ENCODE assay signal across 2 cellular contexts in genomic region chr15:29053661-29054131, GRCh38.
TF ChIP-seq lines count a peak whose summit lies in the region.

No MANE protein-coding gene starts in this region.

TF ChIP-seq in IMR-90, 13 proteins besides CTCF, POLR2A, EP300 and RAD21:
- TF ChIP-seq FOS (IDR thresholded peaks at IDR 0.05; ENCODE audit: low read depth, low read length) (no peak), CHD1 (IDR thresholded peaks at IDR 0.05; ENCODE audit: low read depth, low read length) (no peak), MXI1 (IDR thresholded peaks at IDR 0.05; ENCODE audit: borderline replicate concordance, low read depth, low read length) (no peak), RCOR1 (IDR thresholded peaks at IDR 0.05; ENCODE audit: insufficient replicate concordance, low read length) (no peak), NFE2L2 (IDR thresholded peaks at IDR 0.05; ENCODE audit: low read depth, low read length) (no peak), MAZ (IDR thresholded peaks at IDR 0.05; ENCODE audit: borderline replicate concordance, low read depth, low read length) (no peak), BHLHE40 (IDR thresholded peaks at IDR 0.05; ENCODE audit: low read depth, low read length) (no peak), CEBPB (IDR thresholded peaks at IDR 0.05; ENCODE audit: low read depth, low read length) (no peak), MAFK (IDR thresholded peaks at IDR 0.05; ENCODE audit: low read depth, low read length) (no peak), SMC3 (IDR thresholded peaks at IDR 0.05; ENCODE audit: low read depth, low read length) (no peak), RFX5 (IDR thresholded peaks at IDR 0.05; ENCODE audit: low read depth, low read length) (no peak), ELK1 (IDR thresholded peaks at IDR 0.05; ENCODE audit: borderline replicate concordance, low read depth, low read length) (no peak)
TF ChIP-seq in IMR-90: peak in this region for 0.

TF ChIP-seq in K562, 482 proteins besides CTCF, POLR2A, EP300 and RAD21:
- TF ChIP-seq XRCC5 (IDR thresholded peaks at IDR 0.05; ENCODE audit: low read depth, low read length) (no peak), CCAR2 (IDR thresholded peaks at IDR 0.05; ENCODE audit: low read depth, low read length) (no peak), ZBTB33 (CRISPR knock-in tag; IDR thresholded peaks at IDR 0.05) (peak; percentile 56; the same call in 1 of the 2 replicates), PHF8 (IDR thresholded peaks at IDR 0.05; ENCODE audit: borderline replicate concordance, low read length) (no peak)
